ENCODE assay signal across 1 cellular context in the genomic region with DNA sequence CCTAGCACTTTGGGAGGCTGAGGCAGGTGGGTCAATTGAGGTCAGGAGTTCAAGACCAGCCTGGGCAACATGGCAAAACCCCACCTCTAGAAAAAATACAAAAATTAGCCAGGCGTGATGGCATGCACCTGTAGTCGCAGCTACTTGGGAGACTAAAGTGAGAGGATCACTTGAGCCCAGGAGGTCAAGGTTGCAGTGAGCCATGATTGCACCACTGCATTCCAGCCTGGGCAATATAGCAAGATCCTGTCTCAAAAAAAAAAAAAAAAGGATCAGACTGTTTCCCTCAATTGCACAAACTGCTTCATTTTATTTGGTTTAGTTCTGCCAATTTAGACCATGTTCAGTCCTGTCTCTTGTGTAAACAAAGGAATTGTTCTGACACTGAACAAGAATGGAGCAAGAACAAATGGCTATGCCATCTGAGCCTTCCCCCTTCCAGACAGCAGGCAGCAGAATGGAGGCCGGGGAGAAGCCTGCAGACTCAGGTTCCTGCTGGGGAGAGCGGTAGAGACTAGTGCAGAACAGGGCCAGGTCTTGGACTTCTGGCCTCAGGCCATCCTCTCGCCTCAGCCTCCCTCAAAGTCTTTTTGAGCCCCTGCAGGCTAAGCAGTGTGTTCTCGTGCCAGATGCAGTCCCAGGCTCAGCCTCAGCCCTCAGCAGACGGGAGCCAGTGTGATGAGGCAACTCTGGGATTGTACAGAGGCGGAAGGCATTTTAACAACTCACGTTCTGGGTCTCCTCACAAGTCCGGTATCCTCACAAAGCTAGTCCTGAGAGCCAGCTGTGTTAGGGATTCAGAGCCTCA.
TF ChIP-seq lines count a peak whose summit lies in the region.

No MANE protein-coding gene starts in this region.

TF ChIP-seq in A549, 52 proteins besides CTCF, POLR2A, EP300 and RAD21 (continued from another document):
- no peak for TF ChIP-seq RNF2 (IDR thresholded peaks at IDR 0.05; ENCODE audit: borderline replicate concordance, low read depth)
- TF ChIP-seq SMC3 (IDR thresholded peaks at IDR 0.05), result no peak
TF ChIP-seq in A549: peak in this region for 0.
